8 cellular contexts compared by ENCODE assay signal in genomic region chr17:33750943-33751701, GRCh38.
DNase-seq lines count a peak whose midpoint lies in the region.

No MANE protein-coding gene starts in this region.

- DNase-seq in NCI-H1092 treated with DMSO at 0.1 percent for 48 hours (lab: John Stamatoyannopoulos, UW) (peak; percentile 22), NCI-H1092 (lab: John Stamatoyannopoulos, UW) (no peak), MV-4-11 (lab: John Stamatoyannopoulos, UW) (peak; percentile 21), cerebellar cortex (ENCODE audit: low spot score) (peak; percentile 69), kidney glomerular epithelial cell (lab: John Stamatoyannopoulos, UW) (peak; percentile 39), NCI-H1048 (lab: John Stamatoyannopoulos, UW) (no peak)
- peak; percentile 68 for DNase-seq in activated CD4-positive, CD25-positive, alpha-beta regulatory T cell treated with anti-CD3 and anti-CD28 coated beads, Interleukin-2, amount 50 U/mL, for 72 hours
- DNase-seq in stimulated activated CD4-positive, alpha-beta T cell treated with anti-CD3 and anti-CD28 coated beads, Interleukin-1b, Interleukin-23, amount 100 ng/mL, for 48 hours: peak; percentile 59

Comparison
In these comparisons a context has a peak if more than half of its experiments do, and no peak if none do; other contexts are left out.
1. DNase-seq: peak in NCI-H1092 treated with DMSO at 0.1 percent for 48 hours (single experiment), MV-4-11 (single experiment), activated CD4-positive, CD25-positive, alpha-beta regulatory T cell treated with anti-CD3 and anti-CD28 coated beads, Interleukin-2, amount 50 U/mL, for 72 hours (single experiment), cerebellar cortex (single experiment), kidney glomerular epithelial cell (single experiment) and stimulated activated CD4-positive, alpha-beta T cell treated with anti-CD3 and anti-CD28 coated beads, Interleukin-1b, Interleukin-23, amount 100 ng/mL, for 48 hours (single experiment); none in NCI-H1092 (single experiment) and NCI-H1048 (single experiment).